ENCODE assay signal across 9 cellular contexts in genomic region chr12:39990122-39991101, GRCh38.
DNase-seq lines count a peak whose midpoint lies in the region; ATAC-seq and TF ChIP-seq lines count a peak whose summit lies in the region.
"Had no signal": no experiment of that assay in that cellular context is flagged by ENCODE, and none has a peak within 500 bp of the region (broad histone marks: within the 10 kb centered on the region; RNA-seq: fewer than 3 reads in every experiment).

No MANE protein-coding gene starts in this region.

- H3K4me3 ChIP-seq in foreskin fibroblast (ENCODE audit: low read depth in 1 of 2, low read length in 2 of 2) (no peak overlapping the region), prostate gland (no peak overlapping the region)

- no peaks in the 10 kb centered on the region for H3K36me3 ChIP-seq in prostate gland

- H3K4me1 ChIP-seq in prostate gland (replicated peaks) = no peaks in the 10 kb centered on the region

- H3K27me3 Mint-ChIP-seq in activated T-cell treated with anti-CD3 and anti-CD28 coated beads, Interleukin-2, amount 50 U/mL, for 4 hours (ENCODE audit: low read depth) = no peaks in the 10 kb centered on the region
- H3K27me3 Mint-ChIP-seq: IgD-negative memory B cell had no signal

- TF ChIP-seq CTCF in AG09319 (IDR thresholded peaks at IDR 0.05; ENCODE audit: low read depth, low read length) (peak; percentile 87), foreskin fibroblast (IDR thresholded peaks at IDR 0.05; ENCODE audit: low read depth, low read length) (peak; percentile 85), prostate gland (IDR thresholded peaks at IDR 0.05) (peak; percentile 24 to 86 (median 70))

- no peaks in the 10 kb centered on the region for H3K27me3 ChIP-seq in prostate gland (replicated peaks; ENCODE audit: insufficient read depth)

- no peak overlapping the region for H3K27ac ChIP-seq in prostate gland

- no peaks in the 10 kb centered on the region for H3K9me3 ChIP-seq in prostate gland

- no peaks in the 10 kb centered on the region for H3K4me1 Mint-ChIP-seq in activated T-cell treated with anti-CD3 and anti-CD28 coated beads, Interleukin-2, amount 50 U/mL, for 4 hours (ENCODE audit: low read depth)

- WGBS in prostate gland = 57% methylated on average over 4 of the region's 4 CpGs

- peak; percentile 98 for ATAC-seq in GM18517 (IDR thresholded peaks at IDR 0.05; ENCODE audit: unreplicated experiment)
- peak; percentile 95 for ATAC-seq in HG02973 (IDR thresholded peaks at IDR 0.05; ENCODE audit: unreplicated experiment)
- ATAC-seq in activated T-cell treated with anti-CD3 and anti-CD28 coated beads, Interleukin-2, amount 50 U/mL, for 4 hours = peak; percentile 80 to 84

- no peaks in the 10 kb centered on the region for H3K9me3 Mint-ChIP-seq in activated T-cell treated with anti-CD3 and anti-CD28 coated beads, Interleukin-2, amount 50 U/mL, for 4 hours

- H3K4me3 Mint-ChIP-seq in activated T-cell treated with anti-CD3 and anti-CD28 coated beads, Interleukin-2, amount 50 U/mL, for 4 hours = no peak overlapping the region
- H3K4me3 Mint-ChIP-seq: IgD-negative memory B cell had no signal

- H3K36me3 Mint-ChIP-seq in activated T-cell treated with anti-CD3 and anti-CD28 coated beads, Interleukin-2, amount 50 U/mL, for 4 hours (ENCODE audit: insufficient read depth) = no peaks in the 10 kb centered on the region
- H3K36me3 Mint-ChIP-seq: IgD-negative memory B cell had no signal

- peak; percentile 16 for DNase-seq in AG09319 (ENCODE audit: extremely low read depth, low read depth)
- DNase-seq in NOMO-1 treated with dmso at 0.1 percent for 144 hours (lab: John Stamatoyannopoulos, UW; ENCODE audit: unreplicated experiment) = peak; percentile 50
- peak; percentile 46 for DNase-seq in activated T-cell treated with anti-CD3 and anti-CD28 coated beads, Interleukin-2, amount 50 U/mL, for 4 hours
- DNase-seq in foreskin fibroblast = peak; percentile 11 to 58
- peak; percentile 58 for DNase-seq in prostate gland (ENCODE audit: low spot score)
- no peak for DNase-seq in NCI-H345 treated with DMSO at 0.1 percent for 48 hours (lab: John Stamatoyannopoulos, UW; ENCODE audit: unreplicated experiment)

- no peak for TF ChIP-seq POLR2A in prostate gland (IDR thresholded peaks at IDR 0.05)

- intact Hi-C loops in prostate gland (cut with DNase I) = loop anchor here (5.0 kb wide), 1 partner anchor 223 kb away; no protein-coding TSS in a partner anchor
